8 cellular contexts compared by ENCODE assay signal in the genomic region with DNA sequence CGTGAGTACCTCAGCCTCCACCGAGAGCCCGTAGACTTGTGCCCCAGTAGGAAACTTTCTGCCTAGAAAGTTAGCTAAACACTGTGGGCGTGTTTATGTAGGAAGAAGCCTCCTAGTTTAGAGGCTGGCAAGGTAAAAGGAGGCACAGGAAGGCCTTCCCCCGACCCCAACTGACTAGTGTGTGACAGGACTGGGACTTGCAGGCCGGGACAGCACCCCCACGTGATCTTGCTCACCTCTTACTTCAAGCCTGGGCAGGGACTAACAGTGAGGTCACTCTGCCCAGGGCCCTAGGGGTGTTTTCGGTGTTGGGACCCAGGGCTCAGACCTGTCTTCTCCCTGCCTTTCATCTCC. TPM values are rescaled to one million over a fixed set of nuclear protein-coding genes. Genes with fewer than 3 reads are reported as not detected.
DNase-seq lines count a peak whose midpoint lies in the region; ATAC-seq and TF ChIP-seq lines count a peak whose summit lies in the region.

No MANE protein-coding gene starts in this region.

- ATAC-seq in GM21619 (IDR thresholded peaks at IDR 0.05; ENCODE audit: unreplicated experiment): peak; percentile 4
- ATAC-seq in natural killer cell treated with Interleukin-12 subunit alpha and Interleukin-12 subunit beta and Interleukin-15 and Interleukin-18, amount 100 ng/mL, for 72 hours: peak in 1 of 2 donors; percentile 1
- no peak for ATAC-seq in sciatic nerve

- TF ChIP-seq CTCF in Calu3 (IDR thresholded peaks at IDR 0.05; ENCODE audit: unreplicated experiment) (no peak), MM.1S (IDR thresholded peaks at IDR 0.05; ENCODE audit: low read length) (no peak)

- no peaks in the 10 kb centered on the region for H4K20me1 ChIP-seq in MM.1S (ENCODE audit: insufficient read depth, low read length)

- intact Hi-C loops in Calu3 (cut with micrococcal nuclease; ENCODE audit: unreplicated experiment) (no loop called here), sciatic nerve (cut with DNase I) (no loop called here)

- H3K9me3 Mint-ChIP-seq in Calu3 (ENCODE audit: low read depth, unreplicated experiment): no peaks in the 10 kb centered on the region
- H3K9me3 Mint-ChIP-seq in natural killer cell treated with Interleukin-12 subunit alpha and Interleukin-12 subunit beta and Interleukin-15 and Interleukin-18, amount 100 ng/mL, for 72 hours: no peaks in the 10 kb centered on the region

- H3K4me3 ChIP-seq in MM.1S (ENCODE audit: low read length) (peak overlapping the region; percentile 86), duodenal mucosa (ENCODE audit: low read depth in 1 of 2, low read length in 2 of 2) (peak overlapping the region; percentile 96 to 98)

- CTCF ChIA-PET in Calu3 (lab: Charles Lee): interaction anchor here (0.8 to 6.6 kb wide), 9 partner anchors 9 to 145 kb away, joined by 3 to 42 read pairs (median 6); partner anchors contain the start of genes DUSP23 and IGSF9

- H3K9ac ChIP-seq in MM.1S (ENCODE audit: low read length) (peak overlapping the region; percentile 93), duodenal mucosa (ENCODE audit: low read depth in 1 of 2, low read length in 2 of 2) (peak overlapping the region; percentile 96 to 99)

- DNase-seq in Calu3: peak; percentile 50
- DNase-seq in MM.1S: no peak
- DNase-seq in natural killer cell treated with Interleukin-12 subunit alpha and Interleukin-12 subunit beta and Interleukin-15 and Interleukin-18, amount 100 ng/mL, for 72 hours (ENCODE audit: low spot score): no peak
- no peak for DNase-seq in NCI-H2029 (lab: John Stamatoyannopoulos, UW)
- no peak for DNase-seq in mesenteric fat pad (ENCODE audit: low spot score)
- DNase-seq in sciatic nerve (ENCODE audit: low spot score): no peak

- H3K27ac ChIP-seq in MM.1S (ENCODE audit: low read length) (peak overlapping the region; percentile 55; the same call in 1 of the 2 replicates), duodenal mucosa (ENCODE audit: low read depth, low read length) (peak overlapping the region; percentile 98)

- H3K4me2 ChIP-seq in MM.1S (ENCODE audit: low read depth, low read length): peak overlapping the region; percentile 85

- H2AFZ ChIP-seq in MM.1S (ENCODE audit: low read length): peak overlapping the region; percentile 71

- peak overlapping the region; percentile 83 for H3K4me3 Mint-ChIP-seq in Calu3 (ENCODE audit: low read depth, unreplicated experiment)
- peak overlapping the region; percentile 93 for H3K4me3 Mint-ChIP-seq in natural killer cell treated with Interleukin-12 subunit alpha and Interleukin-12 subunit beta and Interleukin-15 and Interleukin-18, amount 100 ng/mL, for 72 hours

- H3K27me3 Mint-ChIP-seq in Calu3 (ENCODE audit: unreplicated experiment): no peaks in the 10 kb centered on the region
- H3K27me3 Mint-ChIP-seq in natural killer cell treated with Interleukin-12 subunit alpha and Interleukin-12 subunit beta and Interleukin-15 and Interleukin-18, amount 100 ng/mL, for 72 hours: no peaks in the 10 kb centered on the region

- H3K4me1 Mint-ChIP-seq in Calu3 (ENCODE audit: low read depth, unreplicated experiment): peaks cover 44% of the 10 kb centered on the region
- H3K4me1 Mint-ChIP-seq in natural killer cell treated with Interleukin-12 subunit alpha and Interleukin-12 subunit beta and Interleukin-15 and Interleukin-18, amount 100 ng/mL, for 72 hours (ENCODE audit: low read depth in 2 of 2): peaks cover 50 to 58% of the 10 kb centered on the region in 2 donors

- BruUV-seq in Calu3 (replicated peaks; lab: Mats Ljungman, UMichigan): no TSS peak

- peaks cover 46% of the 10 kb centered on the region for H3K79me2 ChIP-seq in MM.1S (ENCODE audit: low read length)

- no peaks in the 10 kb centered on the region for H3K9me3 ChIP-seq in MM.1S (replicated peaks; ENCODE audit: insufficient read depth, low read length)
- H3K9me3 ChIP-seq in duodenal mucosa (ENCODE audit: control insufficient read depth in 1 of 2, low read length in 2 of 2): no peaks in the 10 kb centered on the region

- H3K4me1 ChIP-seq in MM.1S (ENCODE audit: low read length) (peaks cover 30% of the 10 kb centered on the region), duodenal mucosa (ENCODE audit: control insufficient read depth in 1 of 2, insufficient read depth in 2 of 2, low read length in 2 of 2) (peaks cover 48 to 54% of the 10 kb centered on the region in 2 donors)

- peak overlapping the region; percentile 98 for H3K27ac Mint-ChIP-seq in Calu3 (ENCODE audit: unreplicated experiment)
- H3K27ac Mint-ChIP-seq in natural killer cell treated with Interleukin-12 subunit alpha and Interleukin-12 subunit beta and Interleukin-15 and Interleukin-18, amount 100 ng/mL, for 72 hours: peak overlapping the region; percentile 89 to 95

- no peaks in the 10 kb centered on the region for H3K36me3 ChIP-seq in MM.1S (replicated peaks; ENCODE audit: insufficient read depth, low read length)
- H3K36me3 ChIP-seq in duodenal mucosa (ENCODE audit: control insufficient read depth in 1 of 2, insufficient read depth in 2 of 2, low read length in 2 of 2): peaks cover 3 to 5% of the 10 kb centered on the region in 2 donors

- H3K9me2 ChIP-seq in MM.1S (replicated peaks; ENCODE audit: insufficient read depth, low read length): no peaks in the 10 kb centered on the region

- H3F3A ChIP-seq in MM.1S (ENCODE audit: insufficient read depth, low read length): peaks cover 8% of the 10 kb centered on the region

- peaks cover 61% of the 10 kb centered on the region for H3K36me3 Mint-ChIP-seq in Calu3 (ENCODE audit: insufficient read depth, unreplicated experiment)
- peaks cover 6% of the 10 kb centered on the region for H3K36me3 Mint-ChIP-seq in natural killer cell treated with Interleukin-12 subunit alpha and Interleukin-12 subunit beta and Interleukin-15 and Interleukin-18, amount 100 ng/mL, for 72 hours

- H3K27me3 ChIP-seq in MM.1S (replicated peaks; ENCODE audit: insufficient read depth, low read length): no peaks in the 10 kb centered on the region
- no peaks in the 10 kb centered on the region for H3K27me3 ChIP-seq in duodenal mucosa (ENCODE audit: control insufficient read depth in 1 of 2, insufficient read depth in 2 of 2, low read length in 2 of 2)

RNA-seq across cellular contexts. Expression of gene TAGLN2, which starts 0.4 kb away (rescaled TPM):
- total RNA-seq in Calu3 (2022) (612 and 708 TPM in 2 replicates), mesenteric fat pad (314 TPM), sciatic nerve (184 TPM)
- total RNA-seq in natural killer cell treated with Interleukin-12 subunit alpha and Interleukin-12 subunit beta and Interleukin-15 and Interleukin-18, amount 100 ng/mL, for 72 hours: 100 to 1,000 TPM; 239 to 375 TPM

RNA-seq across cellular contexts. Expression of gene IGSF9, which starts 19.7 kb away (rescaled TPM):
- total RNA-seq in Calu3 (2022): 7.5 and 7.6 TPM in 2 replicates
- total RNA-seq in natural killer cell treated with Interleukin-12 subunit alpha and Interleukin-12 subunit beta and Interleukin-15 and Interleukin-18, amount 100 ng/mL, for 72 hours: not detected
- total RNA-seq in mesenteric fat pad: 0.13 TPM
- total RNA-seq in sciatic nerve: 0.18 TPM

RNA-seq across cellular contexts. Expression of gene CFAP45, which starts 25.7 kb away (rescaled TPM):
- 1.6 and 1.8 TPM in 2 replicates for total RNA-seq in Calu3 (2022)
- 1 to 10 TPM in 1 of 2 donors, under 1 TPM in 1; 0.38 to 3.0 TPM for total RNA-seq in natural killer cell treated with Interleukin-12 subunit alpha and Interleukin-12 subunit beta and Interleukin-15 and Interleukin-18, amount 100 ng/mL, for 72 hours
- total RNA-seq in mesenteric fat pad: 0.64 TPM
- total RNA-seq in sciatic nerve: 1.6 TPM

RNA-seq across cellular contexts. Expression of gene SLAMF9, which starts 28.3 kb away (rescaled TPM):
- total RNA-seq in Calu3 (2022) (not detected in 2 replicates), mesenteric fat pad (not detected), sciatic nerve (0.80 TPM)
- total RNA-seq in natural killer cell treated with Interleukin-12 subunit alpha and Interleukin-12 subunit beta and Interleukin-15 and Interleukin-18, amount 100 ng/mL, for 72 hours: not detected
